24 cellular contexts compared by ENCODE assay signal in genomic region chr1:44830900-44831304, GRCh38. TPM values are rescaled to one million over a fixed set of nuclear protein-coding genes. Genes with fewer than 3 reads are reported as not detected.
DNase-seq lines count a peak whose midpoint lies in the region; TF ChIP-seq lines count a peak whose summit lies in the region.
"Had no signal": no experiment of that assay in that cellular context is flagged by ENCODE, and none has a peak within 500 bp of the region (broad histone marks: within the 10 kb centered on the region; RNA-seq: fewer than 3 reads in every experiment).

No MANE protein-coding gene starts in this region.

- H3K27ac ChIP-seq in WERI-Rb-1 (no peak overlapping the region), mesendoderm (ENCODE audit: low read depth, low read length) (no peak overlapping the region)
- H3K27ac ChIP-seq: 22Rv1, foreskin keratinocyte had no signal

- peak; percentile 19; the same call in 1 of the 2 replicates for TF ChIP-seq CTCF in WERI-Rb-1 (IDR thresholded peaks at IDR 0.05; ENCODE audit: low read depth, low read length)

- no peak overlapping the region for H3K9ac ChIP-seq in mesendoderm (ENCODE audit: low read length)

- H3K9me3 ChIP-seq in WERI-Rb-1 (ENCODE audit: severe bottlenecking) (no peaks in the 10 kb centered on the region), MG63 (no peaks in the 10 kb centered on the region)
- H3K9me3 ChIP-seq: tibial nerve had no signal

- no peak overlapping the region for H2AK5ac ChIP-seq in mesendoderm (ENCODE audit: low read length)

- H3K18ac ChIP-seq in mesendoderm (ENCODE audit: low read length) = no peak overlapping the region

- no peak overlapping the region for H4K5ac ChIP-seq in mesendoderm (ENCODE audit: low read length)

- no peak overlapping the region for H2BK15ac ChIP-seq in mesendoderm (replicated peaks; ENCODE audit: low read depth)

- no peak overlapping the region for H2BK120ac ChIP-seq in mesendoderm (ENCODE audit: low read depth, low read length)

- H3K79me2 ChIP-seq in mesendoderm (ENCODE audit: control insufficient read depth, insufficient read depth, low read length) = no peaks in the 10 kb centered on the region

- H4K8ac ChIP-seq in mesendoderm (ENCODE audit: low read depth, low read length) = no peak overlapping the region

- no CpG with 5 or more reads among the region's 10 CpGs for WGBS in mesendoderm (ENCODE audit: extremely low coverage, insufficient coverage, low lambda C conversion rate)

- no peaks in the 10 kb centered on the region for H3K4me1 ChIP-seq in mesendoderm (ENCODE audit: control insufficient read depth, low read depth, low read length)
- H3K4me1 ChIP-seq: foreskin keratinocyte had no signal

- H3K4me3 ChIP-seq in WERI-Rb-1 (ENCODE audit: low read depth, low read length) = no peak overlapping the region
- H3K4me3 ChIP-seq in mesendoderm (ENCODE audit: low read length) = no peak overlapping the region
- H3K4me3 ChIP-seq in MG63 = no peak overlapping the region
- H3K4me3 ChIP-seq: tibial nerve had no signal

- no peak overlapping the region for H3K4ac ChIP-seq in mesendoderm (ENCODE audit: low read depth, low read length)

- no peak overlapping the region for H3K4me2 ChIP-seq in mesendoderm (ENCODE audit: low read length)

- no peak overlapping the region for H3K23ac ChIP-seq in mesendoderm (ENCODE audit: low read length)

- no peak overlapping the region for H2BK5ac ChIP-seq in mesendoderm (ENCODE audit: low read length)

- H3K36me3 ChIP-seq in WERI-Rb-1 (no peaks in the 10 kb centered on the region), mesendoderm (ENCODE audit: control insufficient read depth, insufficient read depth, low read length) (no peaks in the 10 kb centered on the region), MG63 (no peaks in the 10 kb centered on the region)

- DNase-seq in DMS 273 (lab: John Stamatoyannopoulos, UW; ENCODE audit: unreplicated experiment) (peak; percentile 46), DMS 273 treated with DMSO at 0.1 percent for 48 hours (lab: John Stamatoyannopoulos, UW) (no peak), NAMALWA (ENCODE audit: low spot score) (peak; percentile 48), WERI-Rb-1 (no peak), posterior vena cava (ENCODE audit: low spot score) (peak; percentile 76), NCI-H2171 (lab: John Stamatoyannopoulos, UW) (no peak), mesendoderm (no peak), MG63 (no peak)
- DNase-seq: activated CD4-positive, CD25-positive, alpha-beta regulatory T cell treated with anti-CD3 and anti-CD28 coated beads, Interleukin-2, amount 50 U/mL, for 72 hours; activated CD8-positive, alpha-beta T cell treated with anti-CD3 and anti-CD28 coated beads for 36 hours; activated effector memory CD4-positive, alpha-beta T cell treated with anti-CD3 and anti-CD28 coated beads, Interleukin-2, amount 50 U/mL, for 16 hours; CD8-positive, alpha-beta memory T cell; cerebellar nuclear complex; DMS53; foreskin keratinocyte; GF-D8; GOT3; left colon; nucleus accumbens; stimulated activated CD8-positive, alpha-beta memory T cell treated with anti-CD3 and anti-CD28 coated beads, Interleukin-4, amount 100 ng/mL, for 48 hours had no signal

- H3K27me3 ChIP-seq in WERI-Rb-1 (ENCODE audit: insufficient read depth, low read depth, severe bottlenecking) = no peaks in the 10 kb centered on the region
- H3K27me3 ChIP-seq in mesendoderm (ENCODE audit: insufficient read depth, low read length, poor library complexity) = no peaks in the 10 kb centered on the region
- H3K27me3 ChIP-seq in MG63 = no peaks in the 10 kb centered on the region
- H3K27me3 ChIP-seq: tibial nerve had no signal

- H3K79me1 ChIP-seq in mesendoderm (ENCODE audit: low read length) = no peaks in the 10 kb centered on the region

- no peak overlapping the region for H3K56ac ChIP-seq in mesendoderm (ENCODE audit: low read length)

- intact Hi-C loops in posterior vena cava (cut with DNase I) = loop anchor here (10.0 kb wide), 2 partner anchors 46 to 184 kb away; partner anchors contain the start of genes BEST4 (in 1 of the 2), HECTD3 (in 1 of the 2) and UROD (in 1 of the 2)

RNA-seq across cellular contexts. Expression of gene PTCH2, which starts 12.2 kb away (rescaled TPM):
- 1 to 10 TPM; 1.6 to 2.1 TPM for total RNA-seq in posterior vena cava
- 0.27 TPM for polyA plus RNA-seq in mesendoderm (2013, experiment 1 of 2)
- polyA plus RNA-seq in mesendoderm (2013, experiment 2 of 2) = 0.25 TPM
- not detected in 2 replicates for total RNA-seq in MG63 (2014; rRNA removed; shearing (Covaris generic); ENCODE audit: low replicate concordance)
- total RNA-seq: epithelial cell of proximal tubule had no signal
- polyA plus RNA-seq: CD8-positive, alpha-beta memory T cell had no signal

RNA-seq across cellular contexts. Expression of gene BTBD19, which starts 22.6 kb away (rescaled TPM):
- 10 to 100 TPM; 13.5 to 22.2 TPM for total RNA-seq in posterior vena cava
- 0.95 TPM for polyA plus RNA-seq in mesendoderm (2013, experiment 1 of 2)
- polyA plus RNA-seq in mesendoderm (2013, experiment 2 of 2) = 0.85 TPM
- total RNA-seq in MG63 (2014; rRNA removed; shearing (Covaris generic); ENCODE audit: low replicate concordance) = 1.0 and 1.2 TPM in 2 replicates

RNA-seq across cellular contexts. Expression of gene DYNLT4, which starts 23.8 kb away (rescaled TPM):
- not detected for total RNA-seq in posterior vena cava
- not detected for polyA plus RNA-seq in mesendoderm (2013, experiment 1 of 2)
- polyA plus RNA-seq in mesendoderm (2013, experiment 2 of 2) = not detected
- total RNA-seq in MG63 (2014; rRNA removed; shearing (Covaris generic); ENCODE audit: low replicate concordance) = not detected in 2 replicates
- total RNA-seq: epithelial cell of proximal tubule, foreskin keratinocyte had no signal
- polyA plus RNA-seq: CD8-positive, alpha-beta memory T cell had no signal

RNA-seq across cellular contexts. Expression of gene PLK3, which starts 30.7 kb away (rescaled TPM):
- total RNA-seq in posterior vena cava = 10 to 100 TPM; 20.1 to 32.7 TPM
- 6.3 TPM for polyA plus RNA-seq in mesendoderm (2013, experiment 1 of 2)
- 6.2 TPM for polyA plus RNA-seq in mesendoderm (2013, experiment 2 of 2)
- total RNA-seq in MG63 (2014; rRNA removed; shearing (Covaris generic); ENCODE audit: low replicate concordance) = 5.3 and 5.9 TPM in 2 replicates

RNA-seq across cellular contexts. Expression of gene BEST4, which starts 42.9 kb away (rescaled TPM):
- under 1 TPM; 0.37 to 0.38 TPM for total RNA-seq in posterior vena cava
- polyA plus RNA-seq in mesendoderm (2013, experiment 1 of 2) = 0.56 TPM
- 0.55 TPM for polyA plus RNA-seq in mesendoderm (2013, experiment 2 of 2)
- total RNA-seq in MG63 (2014; rRNA removed; shearing (Covaris generic); ENCODE audit: low replicate concordance) = not detected in 2 replicates
- total RNA-seq: foreskin keratinocyte, NCI-H460 had no signal

Comparison
In these comparisons a context has a peak if more than half of its experiments do, and no peak if none do; other contexts are left out.
1. DNase-seq: peak in DMS 273 (single experiment), NAMALWA (single experiment) and posterior vena cava (single experiment); none in DMS 273 treated with DMSO at 0.1 percent for 48 hours (single experiment), WERI-Rb-1 (single experiment), NCI-H2171 (single experiment), mesendoderm (single experiment) and MG63 (single experiment).